ENCODE assay signal across 8 cellular contexts in genomic region chr14:39266871-39267591, GRCh38. TPM values are rescaled to one million over a fixed set of nuclear protein-coding genes. Genes with fewer than 3 reads are reported as not detected.
DNase-seq lines count a peak whose midpoint lies in the region; ATAC-seq and TF ChIP-seq lines count a peak whose summit lies in the region.

No MANE protein-coding gene starts in this region.

- WGBS in hepatocyte (ENCODE audit: low lambda C conversion rate, missing lambda C conversion rate), result 1% methylated on average over 50 of the region's 69 CpGs

- H3K9me3 ChIP-seq in ascending aorta (peaks cover 0 to 3% of the 10 kb centered on the region in 2 donors), hepatocyte (ENCODE audit: low read depth) (no peaks in the 10 kb centered on the region)

- H3K4me1 ChIP-seq in ascending aorta, result peaks cover 0 to 21% of the 10 kb centered on the region in 2 donors
- peaks cover 21% of the 10 kb centered on the region for H3K4me1 ChIP-seq in hepatocyte (ENCODE audit: insufficient read depth)

- H3K4me2 ChIP-seq in hepatocyte, result peak overlapping the region; percentile 85

- H3K27ac Mint-ChIP-seq in T-helper 2 cell treated with Interferon-gamma antibody and Interleukin-4, amounts not matched to agents 5 μg/mL and 100 μg/mL, for 36 hours, result peak overlapping the region; percentile 74

- peaks cover 35% of the 10 kb centered on the region for H4K20me1 ChIP-seq in hepatocyte (ENCODE audit: insufficient read depth, poor library complexity, severe bottlenecking)

- intact Hi-C loops in ascending aorta (cut with DNase I), result loop anchor here (1.0 to 2.0 kb wide), 4 partner anchors 34 to 166 kb away; partner anchors contain the start of genes FBXO33, MIA2, PNN and SEC23A

- no peaks in the 10 kb centered on the region for H3K27me3 Mint-ChIP-seq in T-helper 2 cell treated with Interferon-gamma antibody and Interleukin-4, amounts not matched to agents 5 μg/mL and 100 μg/mL, for 36 hours (ENCODE audit: low read depth)

- peaks cover 21% of the 10 kb centered on the region for H3K36me3 Mint-ChIP-seq in T-helper 2 cell treated with Interferon-gamma antibody and Interleukin-4, amounts not matched to agents 5 μg/mL and 100 μg/mL, for 36 hours (ENCODE audit: low read depth)

- peaks cover 9% of the 10 kb centered on the region for H3K9me3 Mint-ChIP-seq in T-helper 2 cell treated with Interferon-gamma antibody and Interleukin-4, amounts not matched to agents 5 μg/mL and 100 μg/mL, for 36 hours

- TF ChIP-seq CTCF in ascending aorta (IDR thresholded peaks at IDR 0.05) (no peak), hepatocyte (IDR thresholded peaks at IDR 0.05; ENCODE audit: poor library complexity) (no peak)

- H2AFZ ChIP-seq in hepatocyte, result peak overlapping the region; percentile 85

- no peaks in the 10 kb centered on the region for H3K9me2 ChIP-seq in hepatocyte (replicated peaks; ENCODE audit: insufficient read depth)

- no peaks in the 10 kb centered on the region for H3K36me3 ChIP-seq in ascending aorta
- H3K36me3 ChIP-seq in hepatocyte (replicated peaks; ENCODE audit: insufficient read depth, low read depth), result no peaks in the 10 kb centered on the region

- no peaks in the 10 kb centered on the region for H3K27me3 ChIP-seq in ascending aorta
- no peaks in the 10 kb centered on the region for H3K27me3 ChIP-seq in hepatocyte

- ATAC-seq in GM18498 (IDR thresholded peaks at IDR 0.05; ENCODE audit: unreplicated experiment) (peak; percentile 86), HG02763 (IDR thresholded peaks at IDR 0.05; ENCODE audit: unreplicated experiment) (peak; percentile 85)

- H3K4me3 Mint-ChIP-seq in T-helper 2 cell treated with Interferon-gamma antibody and Interleukin-4, amounts not matched to agents 5 μg/mL and 100 μg/mL, for 36 hours, result peak overlapping the region; percentile 81

- H3K4me3 ChIP-seq in ascending aorta (peak overlapping the region; percentile 93 to 94), hepatocyte (peak overlapping the region; percentile 84)

- H3K79me2 ChIP-seq in hepatocyte, result peaks cover 55% of the 10 kb centered on the region

- peaks cover 41% of the 10 kb centered on the region for H3K4me1 Mint-ChIP-seq in T-helper 2 cell treated with Interferon-gamma antibody and Interleukin-4, amounts not matched to agents 5 μg/mL and 100 μg/mL, for 36 hours (ENCODE audit: low read depth)

- DNase-seq in NCI-H146 (lab: John Stamatoyannopoulos, UW), result peak; percentile 88
- DNase-seq in T-helper 2 cell treated with Interferon-gamma antibody and Interleukin-4, amounts not matched to agents 5 μg/mL and 100 μg/mL, for 36 hours (ENCODE audit: low spot score), result peak; percentile 73
- peak; percentile 27 to 86 for DNase-seq in ascending aorta (ENCODE audit: low spot score in 2 of 2)
- DNase-seq in hepatocyte (ENCODE audit: low spot score), result peak; percentile 87
- peak; percentile 97 for DNase-seq in retina
- no peak for DNase-seq in cortex of kidney (lab: John Stamatoyannopoulos, UW)

- peak overlapping the region; percentile 99 to 100 for H3K27ac ChIP-seq in ascending aorta
- peak overlapping the region; percentile 96 for H3K27ac ChIP-seq in hepatocyte

RNA-seq across cellular contexts. Expression of gene MIA2, which starts 33.3 kb away (rescaled TPM):
- total RNA-seq in ascending aorta, result 14.4 TPM
- 86.0 and 93.6 TPM in 2 replicates for total RNA-seq in hepatocyte
- polyA plus RNA-seq in hepatocyte, result 43.9 and 45.9 TPM in 2 replicates
